Comparison of ENCODE assay signal across 28 cellular contexts in genomic region chr1:11422701-11423100, GRCh38. TPM values are rescaled to one million over a fixed set of nuclear protein-coding genes. Genes with fewer than 3 reads are reported as not detected.
"Had no signal": no experiment of that assay in that cellular context is flagged by ENCODE, and none has a peak within 500 bp of the region (broad histone marks: within the 10 kb centered on the region; RNA-seq: fewer than 3 reads in every experiment).

No MANE protein-coding gene starts in this region.

- H3K27me3 ChIP-seq: brain microvascular endothelial cell had no signal

- H3K4me3 ChIP-seq: esophagus muscularis mucosa, gastrocnemius medialis, heart left ventricle had no signal

- H3K27ac ChIP-seq: brain microvascular endothelial cell, esophagus muscularis mucosa, foreskin keratinocyte, gastrocnemius medialis, heart left ventricle had no signal

- H3K9me3 ChIP-seq: esophagus muscularis mucosa, gastrocnemius medialis, heart left ventricle had no signal

- H3K4me1 ChIP-seq: esophagus muscularis mucosa, foreskin keratinocyte, gastrocnemius medialis, heart left ventricle had no signal

- DNase-seq: activated B cell treated with CpG ODN at 0.5 μM for 24 hours; activated CD4-positive, alpha-beta T cell treated with anti-CD3 and anti-CD28 coated beads for 48 hours; activated CD4-positive, alpha-beta T cell treated with anti-CD3 and anti-CD28 coated beads, Interleukin-2, amount 50 U/mL, for 1 hour; activated CD4-positive, alpha-beta T cell treated with anti-CD3 and anti-CD28 coated beads, Interleukin-2, amount 50 U/mL, for 48 hours; activated CD8-positive, alpha-beta memory T cell treated with anti-CD3 and anti-CD28 coated beads for 24 hours; activated CD8-positive, alpha-beta T cell treated with anti-CD3 and anti-CD28 coated beads for 36 hours; activated effector memory CD4-positive, alpha-beta T cell treated with Interleukin-2 at 50 U/mL for 16 hours; activated gamma-delta T cell treated with Interleukin-2 at 50 U/mL for 16 hours; activated naive CD4-positive, alpha-beta T cell treated with anti-CD3 and anti-CD28 coated beads, Interleukin-2, amount 50 U/mL, for 16 hours; activated naive CD4-positive, alpha-beta T cell treated with Interleukin-2 at 50 U/mL for 16 hours; activated T-cell treated with anti-CD3 and anti-CD28 coated beads, Interleukin-2, amount 50 U/mL, for 4 hours; amniotic stem cell; anterior cingulate cortex; brain microvascular endothelial cell; cortex of kidney; dermis blood vessel endothelial cell; effector CD4-positive, alpha-beta T cell; effector memory CD8-positive, alpha-beta T cell; erythroblast; foreskin keratinocyte; gastrocnemius medialis; glutamatergic neuron; heart left ventricle; T-helper 2 cell had no signal

- H3K36me3 ChIP-seq: brain microvascular endothelial cell, esophagus muscularis mucosa, gastrocnemius medialis, heart left ventricle had no signal

- ATAC-seq: activated CD4-positive, CD25-positive, alpha-beta regulatory T cell treated with anti-CD3 and anti-CD28 coated beads, Interleukin-2, amount 50 U/mL, for 24 hours; activated CD8-positive, alpha-beta T cell treated with anti-CD3 and anti-CD28 coated beads for 36 hours; activated T-cell treated with anti-CD3 and anti-CD28 coated beads, Interleukin-2, amount 50 U/mL, for 4 hours; activated T-helper 17 cell treated with anti-CD3 and anti-CD28 coated beads, Interleukin-2, amount 50 U/mL, for 72 hours; effector memory CD8-positive, alpha-beta T cell; foreskin keratinocyte; gastrocnemius medialis; heart left ventricle had no signal

RNA-seq across cellular contexts. Expression of gene DISP3, which starts 56.3 kb away (rescaled TPM):
- total RNA-seq: bronchial epithelial cell, dermis blood vessel endothelial cell, esophagus muscularis mucosa, gastrocnemius medialis had no signal
